13 cellular contexts compared by ENCODE assay signal in the genomic region with DNA sequence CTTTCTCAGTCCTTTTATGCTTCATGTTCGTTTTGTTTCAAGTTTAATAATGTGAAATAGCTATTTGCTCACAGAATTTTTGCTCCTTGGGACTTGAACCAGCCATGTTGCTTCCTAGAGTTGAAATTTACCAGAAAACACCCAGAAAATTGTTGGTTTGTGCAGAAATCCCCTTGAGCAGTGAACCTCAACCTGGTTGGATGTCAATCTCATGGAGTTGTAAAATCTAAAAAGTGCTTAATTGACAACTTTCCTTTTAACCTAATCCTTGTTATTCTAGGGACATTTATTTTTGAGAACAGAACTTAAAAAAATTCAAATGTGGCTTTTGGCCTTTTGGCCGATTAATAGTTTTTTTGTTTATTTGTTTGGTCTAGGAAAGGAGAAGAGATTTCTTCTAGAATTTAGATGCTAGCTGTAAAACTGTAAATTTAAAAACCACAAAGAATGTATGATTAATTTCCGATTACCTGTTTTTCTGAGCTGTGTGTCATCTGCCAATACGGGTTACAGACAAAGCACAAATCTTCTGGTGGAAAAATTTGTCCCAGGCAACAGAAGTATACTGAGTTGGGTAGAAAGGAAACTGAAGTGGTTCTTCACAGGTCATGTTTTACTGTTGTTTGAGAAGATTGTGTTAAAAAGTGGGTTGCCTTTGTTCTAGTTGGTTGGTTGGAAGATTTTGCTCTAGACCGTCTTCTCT.
A peak's percentile ranks its signal among the peaks of the same experiment; 100 is the strongest.
DNase-seq lines count a peak whose midpoint lies in the region; ATAC-seq and FAIRE-seq lines count a peak whose summit lies in the region.
"Had no signal": no experiment of that assay in that cellular context is flagged by ENCODE, and none has a peak within 500 bp of the region (broad histone marks: within the 10 kb centered on the region; RNA-seq: fewer than 3 reads in every experiment).

No MANE protein-coding gene starts in this region.

- CTCF ChIA-PET in CD4-positive, alpha-beta memory T cell (lab: Charles Lee; ENCODE audit: partially characterized antibody), result no interaction called here

- peak overlapping the region in 6 of 8 donors; percentile 2 to 66 (median 24) for H3K4me3 Mint-ChIP-seq in CD4-positive, alpha-beta memory T cell
- H3K4me3 Mint-ChIP-seq in activated T-helper 1 cell treated with anti-CD3 and anti-CD28 coated beads, Interleukin-12 subunit alpha, Interleukin-12 subunit beta, Interleukin-2, Interleukin-4 antibody, amounts not matched to agents 30 ng/mL and 10 ng/mL and 1 ng/mL, durations not matched to agents 14 hours and 24 hours and 36 hours, result peak overlapping the region; percentile 36
- H3K4me3 Mint-ChIP-seq in memory B cell, result peak overlapping the region; percentile 4

- FAIRE-seq in GM19239 (lab: Jason Lieb, UNC), result peak; percentile 79
- FAIRE-seq: islet of Langerhans had no signal

- peaks cover 14% of the 10 kb centered on the region for H3K4me1 ChIP-seq in CD4-positive, alpha-beta memory T cell (ENCODE audit: insufficient read depth, low read length)

- no peak overlapping the region for H3K4me3 ChIP-seq in CD4-positive, alpha-beta memory T cell (ENCODE audit: low read length in 2 of 2)
- H3K4me3 ChIP-seq: mucosa of descending colon had no signal

- no peaks in the 10 kb centered on the region for H3K27me3 Mint-ChIP-seq in CD4-positive, alpha-beta memory T cell
- H3K27me3 Mint-ChIP-seq in activated T-helper 1 cell treated with anti-CD3 and anti-CD28 coated beads, Interleukin-12 subunit alpha, Interleukin-12 subunit beta, Interleukin-2, Interleukin-4 antibody, amounts not matched to agents 30 ng/mL and 10 ng/mL and 1 ng/mL, durations not matched to agents 14 hours and 24 hours and 36 hours (ENCODE audit: insufficient read depth), result no peaks in the 10 kb centered on the region
- no peaks in the 10 kb centered on the region for H3K27me3 Mint-ChIP-seq in memory B cell

- ATAC-seq in memory B cell (ENCODE audit: low read depth) (peak; percentile 31), HG03442 (IDR thresholded peaks at IDR 0.05; ENCODE audit: unreplicated experiment) (no peak), GM19324 (IDR thresholded peaks at IDR 0.05; ENCODE audit: low FRiP score, unreplicated experiment) (no peak)
- ATAC-seq: mucosa of descending colon had no signal

- POLR2A ChIA-PET in CD4-positive, alpha-beta memory T cell (lab: Charles Lee; ENCODE audit: partially characterized antibody), result no interaction called here

- no peaks in the 10 kb centered on the region for H3K9me3 ChIP-seq in CD4-positive, alpha-beta memory T cell (ENCODE audit: control insufficient read depth in 1 of 2, low read length in 2 of 2)
- H3K9me3 ChIP-seq: mucosa of descending colon had no signal

- H3K27ac Mint-ChIP-seq in CD4-positive, alpha-beta memory T cell, result peak overlapping the region; percentile 1 to 58 (median 37)
- H3K27ac Mint-ChIP-seq in activated T-helper 1 cell treated with anti-CD3 and anti-CD28 coated beads, Interleukin-12 subunit alpha, Interleukin-12 subunit beta, Interleukin-2, Interleukin-4 antibody, amounts not matched to agents 30 ng/mL and 10 ng/mL and 1 ng/mL, durations not matched to agents 14 hours and 24 hours and 36 hours, result peak overlapping the region; percentile 84
- peak overlapping the region; percentile 67 for H3K27ac Mint-ChIP-seq in memory B cell

- intact Hi-C loops in CD4-positive, alpha-beta memory T cell (cut with micrococcal nuclease), result no loop called here
- intact Hi-C loops in activated T-helper 1 cell treated with anti-CD3 and anti-CD28 coated beads, Interleukin-12 subunit alpha, Interleukin-12 subunit beta, Interleukin-2, Interleukin-4 antibody, amounts not matched to agents 30 ng/mL and 10 ng/mL and 1 ng/mL, durations not matched to agents 14 hours and 24 hours and 36 hours (cut with micrococcal nuclease), result loop anchor here (2.0 to 5.0 kb wide), 3 partner anchors 16 to 70 kb away; no protein-coding TSS in a partner anchor

- peaks cover 30 to 54% (median 39%) of the 10 kb centered on the region in 4 donors for H3K4me1 Mint-ChIP-seq in CD4-positive, alpha-beta memory T cell
- peaks cover 62% of the 10 kb centered on the region for H3K4me1 Mint-ChIP-seq in activated T-helper 1 cell treated with anti-CD3 and anti-CD28 coated beads, Interleukin-12 subunit alpha, Interleukin-12 subunit beta, Interleukin-2, Interleukin-4 antibody, amounts not matched to agents 30 ng/mL and 10 ng/mL and 1 ng/mL, durations not matched to agents 14 hours and 24 hours and 36 hours (ENCODE audit: low read depth)
- H3K4me1 Mint-ChIP-seq in memory B cell, result peaks cover 28% of the 10 kb centered on the region

- H3K27me3 ChIP-seq in CD4-positive, alpha-beta memory T cell (ENCODE audit: insufficient read depth, low read length), result no peaks in the 10 kb centered on the region

- peaks cover 0 to 3% (median 0%) of the 10 kb centered on the region in 8 donors for H3K9me3 Mint-ChIP-seq in CD4-positive, alpha-beta memory T cell
- peaks cover 10% of the 10 kb centered on the region for H3K9me3 Mint-ChIP-seq in activated T-helper 1 cell treated with anti-CD3 and anti-CD28 coated beads, Interleukin-12 subunit alpha, Interleukin-12 subunit beta, Interleukin-2, Interleukin-4 antibody, amounts not matched to agents 30 ng/mL and 10 ng/mL and 1 ng/mL, durations not matched to agents 14 hours and 24 hours and 36 hours
- peaks cover 4% of the 10 kb centered on the region for H3K9me3 Mint-ChIP-seq in memory B cell

- H3K27ac ChIP-seq in CD4-positive, alpha-beta memory T cell (ENCODE audit: low read depth, low read length), result peak overlapping the region; percentile 6

- peaks cover 39 to 55% of the 10 kb centered on the region in 2 donors for H3K36me3 Mint-ChIP-seq in CD4-positive, alpha-beta memory T cell
- peaks cover 46% of the 10 kb centered on the region for H3K36me3 Mint-ChIP-seq in activated T-helper 1 cell treated with anti-CD3 and anti-CD28 coated beads, Interleukin-12 subunit alpha, Interleukin-12 subunit beta, Interleukin-2, Interleukin-4 antibody, amounts not matched to agents 30 ng/mL and 10 ng/mL and 1 ng/mL, durations not matched to agents 14 hours and 24 hours and 36 hours (ENCODE audit: low read depth)
- H3K36me3 Mint-ChIP-seq in memory B cell, result peaks cover 30% of the 10 kb centered on the region

- no peak for DNase-seq in CD4-positive, alpha-beta memory T cell
- DNase-seq in GM19239 (ENCODE audit: insufficient read length, low spot score), result no peak
- no peak for DNase-seq in activated T-helper 1 cell treated with anti-CD3 and anti-CD28 coated beads, Interleukin-12 subunit alpha, Interleukin-12 subunit beta, Interleukin-2, Interleukin-4 antibody, amounts not matched to agents 30 ng/mL and 10 ng/mL and 1 ng/mL, durations not matched to agents 14 hours and 24 hours and 36 hours (ENCODE audit: low spot score)
- DNase-seq in memory B cell (ENCODE audit: low spot score in 2 of 2), result no peak
- DNase-seq in NCI-H2196 (lab: John Stamatoyannopoulos, UW; ENCODE audit: unreplicated experiment), result no peak
- no peak for DNase-seq in NCI-H1436 (lab: John Stamatoyannopoulos, UW)
- DNase-seq: cerebellar nuclear complex, DMS153, MM.1S, mucosa of descending colon had no signal

- peaks cover 6% of the 10 kb centered on the region for H3K36me3 ChIP-seq in CD4-positive, alpha-beta memory T cell (ENCODE audit: insufficient read depth, low read length)
